ENCODE assay signal across 1 cellular context in genomic region chr5:10320793-10321192, GRCh38.
TF ChIP-seq lines count a peak whose summit lies in the region.

No MANE protein-coding gene starts in this region.

TF ChIP-seq in K562, 482 proteins besides CTCF, POLR2A, EP300 and RAD21 (continued from another document and continues in another):
- TF ChIP-seq ZMIZ1 (IDR thresholded peaks at IDR 0.05; ENCODE audit: low read depth in 2 of 2, low read length in 2 of 2): no peak
- no peak for TF ChIP-seq ZNF354B (CRISPR knock-in tag; IDR thresholded peaks at IDR 0.05)
- TF ChIP-seq HMBOX1 (IDR thresholded peaks at IDR 0.05): peak; percentile 49; the same call in 1 of the 2 replicates
- TF ChIP-seq LARP7 (IDR thresholded peaks at IDR 0.05): no peak
- no peak for TF ChIP-seq CREBBP (IDR thresholded peaks at IDR 0.05; ENCODE audit: low read depth, low read length)
- TF ChIP-seq HNRNPK (IDR thresholded peaks at IDR 0.05; ENCODE audit: low read depth, low read length, poor library complexity, severe bottlenecking): no peak
- TF ChIP-seq POLR3A (IDR thresholded peaks at IDR 0.05; ENCODE audit: borderline replicate concordance, extremely low read depth, insufficient read depth, insufficient read length): no peak
- no peak for TF ChIP-seq MTF1 (CRISPR knock-in tag; IDR thresholded peaks at IDR 0.05; ENCODE audit: borderline replicate concordance)
- TF ChIP-seq TCF7L2 (IDR thresholded peaks at IDR 0.05; ENCODE audit: low read depth, low read length): no peak
- no peak for TF ChIP-seq IRF1 (CRISPR knock-in tag; IDR thresholded peaks at IDR 0.05; ENCODE audit: borderline replicate concordance)
- no peak for TF ChIP-seq NR2C1 (IDR thresholded peaks at IDR 0.05)
- no peak for TF ChIP-seq NR2C1 (tag; IDR thresholded peaks at IDR 0.05)
- 0 out of 4 replicates have a peak, but pooled peaks of 1 of the 2 experiments have one; percentile 15 for TF ChIP-seq NRF1 (conservative IDR thresholded peaks at IDR 0.05 in 1 of 2, IDR thresholded peaks at IDR 0.05 in 1 of 2)
- TF ChIP-seq SAFB (IDR thresholded peaks at IDR 0.05; ENCODE audit: borderline replicate concordance, low read depth, low read length): no peak
- TF ChIP-seq SAFB2 (IDR thresholded peaks at IDR 0.05; ENCODE audit: borderline replicate concordance, low read depth, low read length, severe bottlenecking): no peak
- TF ChIP-seq VEZF1 (CRISPR knock-in tag; IDR thresholded peaks at IDR 0.05): peak; percentile 58
- TF ChIP-seq ATF3 (IDR thresholded peaks at IDR 0.05): no peak; the same call in 1 of the 2 replicates
- no peak for TF ChIP-seq ATF3 (CRISPR knock-in tag; conservative IDR thresholded peaks at IDR 0.05)
- TF ChIP-seq EZH2 (IDR thresholded peaks at IDR 0.05; ENCODE audit: borderline replicate concordance, low read depth, low read length): no peak
- TF ChIP-seq HMGXB4 (CRISPR knock-in tag; IDR thresholded peaks at IDR 0.05): no peak
- TF ChIP-seq MEIS2 (IDR thresholded peaks at IDR 0.05; ENCODE audit: partially characterized antibody): peak; percentile 83
- no peak for TF ChIP-seq SRF (CRISPR knock-in tag; IDR thresholded peaks at IDR 0.05)
- no peak for TF ChIP-seq AFF1 (IDR thresholded peaks at IDR 0.05; ENCODE audit: low read depth in 1 of 2, partially characterized antibody in 2 of 2)
- TF ChIP-seq CGGBP1 (CRISPR knock-in tag; IDR thresholded peaks at IDR 0.05): no peak
- TF ChIP-seq ATF7 (IDR thresholded peaks at IDR 0.05): peak; percentile 39; the same call in 1 of the 2 replicates
- no peak for TF ChIP-seq TEAD4 (IDR thresholded peaks at IDR 0.05; ENCODE audit: low read length)
- TF ChIP-seq TEAD4 (CRISPR knock-in tag; IDR thresholded peaks at IDR 0.05; ENCODE audit: borderline replicate concordance): no peak
- peak; percentile 68 for TF ChIP-seq ZEB2 (IDR thresholded peaks at IDR 0.05)
- no peak for TF ChIP-seq SMARCA5 (IDR thresholded peaks at IDR 0.05)
- no peak for TF ChIP-seq ZSCAN32 (CRISPR knock-in tag; IDR thresholded peaks at IDR 0.05)
- TF ChIP-seq RBFOX2 (IDR thresholded peaks at IDR 0.05; ENCODE audit: low read depth, low read length): no peak
- no peak for TF ChIP-seq TCF7 (IDR thresholded peaks at IDR 0.05; ENCODE audit: borderline replicate concordance)
- peak in 1 of 2 experiments; percentile 17; a peak in 1 of 4 replicates for TF ChIP-seq ETV6 (IDR thresholded peaks at IDR 0.05; ENCODE audit: borderline replicate concordance in 1 of 2, low read depth in 2 of 2, low read length in 1 of 2)
- no peak for TF ChIP-seq ETV6 (CRISPR knock-in tag; IDR thresholded peaks at IDR 0.05; ENCODE audit: borderline replicate concordance)
- TF ChIP-seq NCOA1 (IDR thresholded peaks at IDR 0.05; ENCODE audit: low read depth): 0 out of 2 replicates have a peak, but pooled peaks have one; percentile 25
- no peak for TF ChIP-seq ZNF609 (CRISPR knock-in tag; IDR thresholded peaks at IDR 0.05; ENCODE audit: borderline replicate concordance)
- TF ChIP-seq ZNF695 (CRISPR knock-in tag; IDR thresholded peaks at IDR 0.05): no peak
- no peak for TF ChIP-seq SNIP1 (IDR thresholded peaks at IDR 0.05; ENCODE audit: low read depth)
- TF ChIP-seq ELK3 (CRISPR knock-in tag; IDR thresholded peaks at IDR 0.05): no peak
- no peak for TF ChIP-seq ZNF696 (CRISPR knock-in tag; conservative IDR thresholded peaks at IDR 0.05)
